Comparison of ENCODE assay signal across 12 cellular contexts in genomic region chr7:42262907-42263466, GRCh38. TPM values are rescaled to one million over a fixed set of nuclear protein-coding genes. Genes with fewer than 3 reads are reported as not detected.
DNase-seq lines count a peak whose midpoint lies in the region; ATAC-seq and TF ChIP-seq lines count a peak whose summit lies in the region.
"Had no signal": no experiment of that assay in that cellular context is flagged by ENCODE, and none has a peak within 500 bp of the region (broad histone marks: within the 10 kb centered on the region; RNA-seq: fewer than 3 reads in every experiment).

No MANE protein-coding gene starts in this region.

- H3K9me3 ChIP-seq in neural progenitor cell (ENCODE audit: low read depth) (no peaks in the 10 kb centered on the region), OCI-LY7 (ENCODE audit: low read length) (no peaks in the 10 kb centered on the region)

- peaks cover 33% of the 10 kb centered on the region for H3K4me1 Mint-ChIP-seq in neural progenitor cell
- H3K4me1 Mint-ChIP-seq: activated naive CD8-positive, alpha-beta T cell treated with anti-CD3 and anti-CD28 coated beads for 36 hours had no signal

- peaks cover 5% of the 10 kb centered on the region for H3K9me3 Mint-ChIP-seq in neural progenitor cell
- H3K9me3 Mint-ChIP-seq: activated naive CD8-positive, alpha-beta T cell treated with anti-CD3 and anti-CD28 coated beads for 36 hours; CD4-positive, alpha-beta T cell; natural killer cell treated with Interleukin-12 subunit alpha and Interleukin-12 subunit beta and Interleukin-15 and Interleukin-18, amount 100 ng/mL, for 72 hours had no signal

- H3K4me3 Mint-ChIP-seq in neural progenitor cell = no peak overlapping the region
- H3K4me3 Mint-ChIP-seq: activated naive CD8-positive, alpha-beta T cell treated with anti-CD3 and anti-CD28 coated beads for 36 hours; CD4-positive, alpha-beta T cell; natural killer cell treated with Interleukin-12 subunit alpha and Interleukin-12 subunit beta and Interleukin-15 and Interleukin-18, amount 100 ng/mL, for 72 hours had no signal

- H3K4me1 ChIP-seq in neural progenitor cell (peaks cover 18% of the 10 kb centered on the region), OCI-LY7 (ENCODE audit: insufficient read depth, low read length, poor library complexity, severe bottlenecking) (no peaks in the 10 kb centered on the region)

- no peaks in the 10 kb centered on the region for H3K27me3 Mint-ChIP-seq in neural progenitor cell (ENCODE audit: insufficient read depth, low read depth)

- no peak for ATAC-seq in HG02798 (IDR thresholded peaks at IDR 0.05; ENCODE audit: poor library complexity, unreplicated experiment)
- ATAC-seq: natural killer cell treated with Interleukin-12 subunit alpha and Interleukin-12 subunit beta and Interleukin-15 and Interleukin-18, amount 100 ng/mL, for 72 hours had no signal

- DNase-seq in DMS 273 treated with DMSO at 0.1 percent for 48 hours (lab: John Stamatoyannopoulos, UW) (peak; percentile 32), RPMI7951 (ENCODE audit: low read depth) (peak; percentile 83), fibroblast of the aortic adventitia (ENCODE audit: low read depth) (peak; percentile 49), neural progenitor cell (ENCODE audit: low spot score) (peak; percentile 7), SKM-1 (lab: John Stamatoyannopoulos, UW; ENCODE audit: unreplicated experiment) (no peak), NCI-H2029 treated with DMSO at 0.1 percent for 48 hours (lab: John Stamatoyannopoulos, UW) (no peak), OCI-LY7 (ENCODE audit: low spot score) (no peak)
- DNase-seq: activated naive CD8-positive, alpha-beta T cell treated with anti-CD3 and anti-CD28 coated beads for 36 hours; CD4-positive, alpha-beta T cell; NCI-H510A treated with DMSO at 0.1 percent for 48 hours had no signal

- no peak for TF ChIP-seq CTCF in fibroblast of the aortic adventitia (IDR thresholded peaks at IDR 0.05; ENCODE audit: insufficient read depth, low read length)
- TF ChIP-seq CTCF in neural progenitor cell (IDR thresholded peaks at IDR 0.05) = no peak
- TF ChIP-seq CTCF in OCI-LY7 (conservative IDR thresholded peaks at IDR 0.05; ENCODE audit: low read length) = no peak

- H3K9me2 ChIP-seq in OCI-LY7 (ENCODE audit: insufficient read depth, low read length) = no peaks in the 10 kb centered on the region

- no peak overlapping the region for H2AFZ ChIP-seq in neural progenitor cell (replicated peaks)
- H2AFZ ChIP-seq in OCI-LY7 (ENCODE audit: low read length) = no peak overlapping the region

- H3K9ac ChIP-seq in neural progenitor cell = no peak overlapping the region

- intact Hi-C loops in OCI-LY7 (cut with micrococcal nuclease; ENCODE audit: unreplicated experiment) = no loop called here

- H3K36me3 Mint-ChIP-seq in neural progenitor cell = no peaks in the 10 kb centered on the region
- H3K36me3 Mint-ChIP-seq: activated naive CD8-positive, alpha-beta T cell treated with anti-CD3 and anti-CD28 coated beads for 36 hours; natural killer cell treated with Interleukin-12 subunit alpha and Interleukin-12 subunit beta and Interleukin-15 and Interleukin-18, amount 100 ng/mL, for 72 hours had no signal

- no peak overlapping the region for H3K4me2 ChIP-seq in neural progenitor cell
- no peak overlapping the region for H3K4me2 ChIP-seq in OCI-LY7 (ENCODE audit: low read length)

- H4K20me1 ChIP-seq in neural progenitor cell (ENCODE audit: low read depth) = no peaks in the 10 kb centered on the region
- no peaks in the 10 kb centered on the region for H4K20me1 ChIP-seq in OCI-LY7 (ENCODE audit: insufficient read depth, low read length)

- POLR2A ChIA-PET in OCI-LY7 (lab: Charles Lee) = no interaction called here

- no peak overlapping the region for H3K27ac ChIP-seq in neural progenitor cell
- H3K27ac ChIP-seq in OCI-LY7 (ENCODE audit: low read depth, low read length, poor library complexity, severe bottlenecking) = no peak overlapping the region

- H3K79me2 ChIP-seq in neural progenitor cell (ENCODE audit: low read depth) (no peaks in the 10 kb centered on the region), OCI-LY7 (ENCODE audit: insufficient read depth, low read depth, low read length) (no peaks in the 10 kb centered on the region)

- H3K36me3 ChIP-seq in neural progenitor cell (no peaks in the 10 kb centered on the region), OCI-LY7 (ENCODE audit: insufficient read depth, low read length) (no peaks in the 10 kb centered on the region)

- peak overlapping the region; percentile 98 for H3K27ac Mint-ChIP-seq in neural progenitor cell
- H3K27ac Mint-ChIP-seq: activated naive CD8-positive, alpha-beta T cell treated with anti-CD3 and anti-CD28 coated beads for 36 hours; CD4-positive, alpha-beta T cell; natural killer cell treated with Interleukin-12 subunit alpha and Interleukin-12 subunit beta and Interleukin-15 and Interleukin-18, amount 100 ng/mL, for 72 hours had no signal

- H3K27me3 ChIP-seq in neural progenitor cell = no peaks in the 10 kb centered on the region

- BruUV-seq in OCI-LY7 (replicated peaks; lab: Mats Ljungman, UMichigan) = no TSS peak

- CTCF ChIA-PET in OCI-LY7 (lab: Charles Lee; ENCODE audit: unreplicated experiment) = no interaction called here

- no peaks in the 10 kb centered on the region for H3F3A ChIP-seq in neural progenitor cell (ENCODE audit: low read depth)

- H3K4me3 ChIP-seq in fibroblast of the aortic adventitia (ENCODE audit: low read depth, low read length) (no peak overlapping the region), neural progenitor cell (no peak overlapping the region), OCI-LY7 (ENCODE audit: low read depth, low read length, poor library complexity, severe bottlenecking) (no peak overlapping the region)

RNA-seq across cellular contexts. Expression of gene GLI3, which starts 26.0 kb away (rescaled TPM):
- total RNA-seq in RPMI7951 (2014; rRNA removed; shearing (Covaris generic)) = 7.7 and 10.0 TPM in 2 replicates
- total RNA-seq in fibroblast of the aortic adventitia (ENCODE audit: low replicate concordance) (7.0 and 7.2 TPM in 2 replicates), neural progenitor cell (ENCODE audit: low replicate concordance) (32.0 and 33.0 TPM in 2 replicates), OCI-LY7 (2022) (not detected in 2 replicates)
- total RNA-seq in OCI-LY7 (2014; rRNA removed; shearing (Covaris generic)) = not detected in 2 replicates
- total RNA-seq: activated naive CD8-positive, alpha-beta T cell treated with anti-CD3 and anti-CD28 coated beads for 36 hours had no signal

Comparison
In these comparisons a context has a peak if more than half of its experiments do, and no peak if none do; other contexts are left out.
1. DNase-seq: peak in DMS 273 treated with DMSO at 0.1 percent for 48 hours (single experiment), RPMI7951 (single experiment), fibroblast of the aortic adventitia (single experiment) and neural progenitor cell (single experiment); none in SKM-1 (single experiment), NCI-H2029 treated with DMSO at 0.1 percent for 48 hours (single experiment) and OCI-LY7 (single experiment).